1 cellular context compared by ENCODE assay signal in the genomic region with DNA sequence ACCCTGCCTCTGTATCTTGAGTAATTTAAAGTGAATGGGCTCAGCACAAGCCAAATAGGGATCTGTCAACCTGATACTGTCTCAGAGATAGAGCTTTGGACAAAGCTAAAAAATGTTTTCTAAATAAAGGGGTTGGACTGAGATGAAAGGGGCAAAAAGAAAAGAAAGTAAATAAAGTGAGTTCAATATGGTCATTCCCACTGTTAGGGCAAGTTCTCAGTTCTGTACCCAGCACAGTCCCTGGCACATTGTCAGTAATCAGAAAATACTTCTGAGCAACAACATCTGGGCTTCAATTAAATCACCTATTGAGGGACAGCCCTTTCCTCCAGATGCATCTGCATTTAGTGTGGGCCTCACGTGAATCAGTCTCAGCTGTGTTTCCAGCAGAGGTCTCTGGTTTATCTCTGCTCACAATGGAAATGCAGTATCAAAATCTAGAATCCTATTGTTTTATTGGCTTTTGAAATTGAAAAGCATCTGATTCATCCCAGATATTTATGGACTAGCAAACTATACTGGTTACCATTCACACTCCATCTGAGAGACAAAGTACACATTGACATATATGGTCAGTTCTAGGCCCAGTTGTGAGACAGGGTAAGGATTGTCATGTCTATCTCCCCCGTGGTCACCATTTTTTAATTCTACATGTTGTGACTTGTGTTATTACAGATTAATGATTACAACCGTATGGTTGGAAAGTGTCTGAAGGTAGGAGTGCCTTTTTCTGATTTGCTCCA.
TF ChIP-seq lines count a peak whose summit lies in the region.

No MANE protein-coding gene starts in this region.

TF ChIP-seq in SK-N-SH, 30 proteins besides CTCF, POLR2A, EP300 and RAD21 (continued from another document):
- TF ChIP-seq MAX (IDR thresholded peaks at IDR 0.05; ENCODE audit: low read depth) = no peak
- no peak for TF ChIP-seq FOXM1 (IDR thresholded peaks at IDR 0.05; ENCODE audit: low read depth)
